Comparison of ENCODE assay signal across 14 cellular contexts in genomic region chr12:19382563-19382962, GRCh38. TPM values are rescaled to one million over a fixed set of nuclear protein-coding genes. Genes with fewer than 3 reads are reported as not detected.
A peak's percentile ranks its signal among the peaks of the same experiment; 100 is the strongest.
DNase-seq lines count a peak whose midpoint lies in the region; ATAC-seq and TF ChIP-seq lines count a peak whose summit lies in the region.
"Had no signal": no experiment of that assay in that cellular context is flagged by ENCODE, and none has a peak within 500 bp of the region (broad histone marks: within the 10 kb centered on the region; RNA-seq: fewer than 3 reads in every experiment).

No MANE protein-coding gene starts in this region.

- H4K5ac ChIP-seq in IMR-90 (ENCODE audit: low read depth, low read length), result peak overlapping the region; percentile 14; the same call in 1 of the 2 replicates

- H4K91ac ChIP-seq in IMR-90 (ENCODE audit: insufficient read depth, low read depth, low read length), result no peak overlapping the region; the same call in 1 of the 2 replicates

- peak overlapping the region; percentile 86; the same call in 1 of the 2 replicates for H2BK120ac ChIP-seq in IMR-90 (ENCODE audit: low read depth, low read length)

- H2AK9ac ChIP-seq in IMR-90 (replicated peaks; ENCODE audit: low read depth, low read length, poor library complexity), result no peak overlapping the region

- H3K9me1 ChIP-seq in IMR-90 (ENCODE audit: insufficient read depth, low read length), result peaks cover 13% of the 10 kb centered on the region

- POLR2A ChIA-PET in MCF 10A (lab: Yijun Ruan, JAX) (interaction anchor here (0.8 to 2.2 kb wide), 5 partner anchors 12 to 100 kb away, joined by 3 to 7 read pairs (median 6); no protein-coding TSS in a partner anchor), IMR-90 (lab: Charles Lee; ENCODE audit: unreplicated experiment) (no interaction called here)

- H3K23ac ChIP-seq in IMR-90 (ENCODE audit: low read depth, low read length), result peak overlapping the region; percentile 64; the same call in 1 of the 2 replicates

- H3K4me2 ChIP-seq in IMR-90 (ENCODE audit: low read depth, low read length), result no peak overlapping the region

- dilution Hi-C loops in IMR-90 (cut with HindIII; ENCODE audit: low sequenced_read_pairs, unreplicated experiment), result no loop called here

- no peaks in the 10 kb centered on the region for H3K36me3 ChIP-seq in breast epithelium
- peaks cover 6% of the 10 kb centered on the region for H3K36me3 ChIP-seq in IMR-90 (ENCODE audit: control insufficient read depth, insufficient read depth, low read length)
- H3K36me3 ChIP-seq in stomach, result peaks cover 12 to 21% (median 18%) of the 10 kb centered on the region in 4 donors

- no peak overlapping the region for H3K4me3 Mint-ChIP-seq in MCF 10A (ENCODE audit: unreplicated experiment)
- H3K4me3 Mint-ChIP-seq: activated CD4-positive, alpha-beta T cell treated with anti-CD3 and anti-CD28 coated beads, Interleukin-2, amount 10 ng/mL, durations not matched to agents 24 days and 14 days; B cell had no signal

- H3K79me1 ChIP-seq in IMR-90 (ENCODE audit: low read depth in 1 of 2, low read length in 2 of 2), result 0 out of 4 replicates have a peak, but pooled peaks cover 0 to 3% of the 10 kb centered on the region in 2 experiments

- TF ChIP-seq EP300 in stomach (IDR thresholded peaks at IDR 0.05), result no peak

- H3K4me1 Mint-ChIP-seq in MCF 10A (ENCODE audit: insufficient read depth, unreplicated experiment), result no peaks in the 10 kb centered on the region
- H3K4me1 Mint-ChIP-seq: B cell had no signal

- H3K4me3 ChIP-seq in breast epithelium (no peak overlapping the region), IMR-90 (ENCODE audit: insufficient read depth, low read depth, low read length) (no peak overlapping the region), epithelial cell of esophagus (ENCODE audit: low read length) (no peak overlapping the region), stomach (no peak overlapping the region)

- H2BK20ac ChIP-seq in IMR-90 (ENCODE audit: low read depth, low read length), result peak overlapping the region; percentile 82; the same call in 1 of the 2 replicates

- BruUV-seq in MCF 10A (replicated peaks; lab: Mats Ljungman, UMichigan) (TSS peak; percentile 13), IMR-90 (replicated peaks; lab: Mats Ljungman, UMichigan) (no TSS peak)

- peaks cover 23% of the 10 kb centered on the region for H3K36me3 Mint-ChIP-seq in MCF 10A (ENCODE audit: insufficient read depth, unreplicated experiment)

- TF ChIP-seq RAD21 in IMR-90 (IDR thresholded peaks at IDR 0.05; ENCODE audit: low read length), result no peak

- peak overlapping the region; percentile 57 for H3K18ac ChIP-seq in IMR-90 (ENCODE audit: low read depth, low read length)

- TF ChIP-seq CTCF in MCF 10A (IDR thresholded peaks at IDR 0.05; ENCODE audit: unreplicated experiment), result no peak
- no peak for TF ChIP-seq CTCF in breast epithelium (IDR thresholded peaks at IDR 0.05)
- no peak for TF ChIP-seq CTCF in IMR-90 (conservative IDR thresholded peaks at IDR 0.05; ENCODE audit: low read depth, low read length)
- TF ChIP-seq CTCF in epithelial cell of esophagus (IDR thresholded peaks at IDR 0.05; ENCODE audit: insufficient read depth, low read depth, low read length, missing control alignments), result no peak
- no peak for TF ChIP-seq CTCF in stomach (IDR thresholded peaks at IDR 0.05)

- in situ Hi-C loops in IMR-90 (cut with MboI; ENCODE audit: low sequenced_read_pairs), result no loop called here

- no peaks in the 10 kb centered on the region for H4K20me1 ChIP-seq in IMR-90 (ENCODE audit: insufficient read depth, low read length)

- H3K4me1 ChIP-seq in breast epithelium (no peaks in the 10 kb centered on the region), IMR-90 (ENCODE audit: control insufficient read depth, insufficient read depth, low read length) (peaks cover 7% of the 10 kb centered on the region), stomach (peaks cover 0 to 6% (median 2%) of the 10 kb centered on the region in 4 donors)

- no peak for ATAC-seq in IMR-90 (ENCODE audit: low read depth)
- ATAC-seq in HG03039 (IDR thresholded peaks at IDR 0.05; ENCODE audit: unreplicated experiment), result no peak
- no peak for ATAC-seq in HG02759 (IDR thresholded peaks at IDR 0.05; ENCODE audit: unreplicated experiment)

- no peak for TF ChIP-seq POLR2A in breast epithelium (IDR thresholded peaks at IDR 0.05)
- no peak for TF ChIP-seq POLR2A in IMR-90 (IDR thresholded peaks at IDR 0.05; ENCODE audit: low read depth, low read length)
- no peak for TF ChIP-seq POLR2A in stomach (IDR thresholded peaks at IDR 0.05)

- peak overlapping the region; percentile 46 for H3K27ac Mint-ChIP-seq in MCF 10A (ENCODE audit: low read depth, unreplicated experiment)
- H3K27ac Mint-ChIP-seq: B cell had no signal

- peak overlapping the region; percentile 75 for H3K4ac ChIP-seq in IMR-90 (ENCODE audit: low read depth, low read length)

- DNase-seq in MCF 10A (ENCODE audit: unreplicated experiment) (no peak), breast epithelium (ENCODE audit: low spot score in 2 of 2) (no peak), IMR-90 (no peak), epithelial cell of esophagus (ENCODE audit: low read depth) (peak; percentile 27), stomach (peak; percentile 7), NCI-H2196 treated with DMSO at 0.1 percent for 48 hours (lab: John Stamatoyannopoulos, UW; ENCODE audit: unreplicated experiment) (no peak)
- DNase-seq: activated gamma-delta T cell treated with Interleukin-2 at 50 U/mL for 16 hours; effector memory CD4-positive, alpha-beta T cell; NCI-H2029; small intestine had no signal

- peak overlapping the region; percentile 50 for H2BK5ac ChIP-seq in IMR-90 (ENCODE audit: low read depth, low read length, poor library complexity, severe bottlenecking)

- H2AK5ac ChIP-seq in IMR-90 (ENCODE audit: low read depth, low read length), result peak overlapping the region; percentile 70

- CTCF ChIA-PET in MCF 10A (lab: Yijun Ruan, JAX), result interaction anchor here (0.7 to 1.1 kb wide), 2 partner anchors 16 to 49 kb away, joined by 4 to 5 read pairs; no protein-coding TSS in a partner anchor
- CTCF ChIA-PET in IMR-90 (lab: Yijun Ruan, JAX), result no interaction called here

- no peaks in the 10 kb centered on the region for H3K9me3 Mint-ChIP-seq in MCF 10A (ENCODE audit: unreplicated experiment)
- H3K9me3 Mint-ChIP-seq: activated CD4-positive, alpha-beta T cell treated with anti-CD3 and anti-CD28 coated beads, Interleukin-2, amount 10 ng/mL, durations not matched to agents 24 days and 14 days had no signal

- H3K27me3 ChIP-seq in breast epithelium (no peaks in the 10 kb centered on the region), IMR-90 (ENCODE audit: control insufficient read depth, insufficient read depth, low read length) (no peaks in the 10 kb centered on the region), stomach (no peaks in the 10 kb centered on the region)

- H3K14ac ChIP-seq in IMR-90 (replicated peaks; ENCODE audit: low read depth, low read length), result peak overlapping the region; percentile 85

- peak overlapping the region; percentile 31 to 44; a peak in 1 of 4 replicates for H4K8ac ChIP-seq in IMR-90 (ENCODE audit: low read depth in 2 of 2, low read length in 2 of 2)

- WGBS in IMR-90 (ENCODE audit: extremely low coverage in 2 of 2, insufficient read length in 1 of 2), 2 experiments, result 80% methylated on average over 1 of the region's 9 CpGs; no CpG with 5 or more reads in 1 of the 2 experiments
- 84 to 91% (median 90%) methylated on average over 9 of the region's 9 CpGs for WGBS in stomach, 5 donors

- H3K56ac ChIP-seq in IMR-90 (ENCODE audit: extremely low read depth, insufficient read depth, low read length), result 0 out of 2 replicates have a peak overlapping the region, but pooled peaks have one; percentile 47

- intact Hi-C loops in MCF 10A (cut with micrococcal nuclease) (no loop called here), breast epithelium (cut with DNase I; ENCODE audit: low total_unique reads) (no loop called here), IMR-90 (cut with micrococcal nuclease) (no loop called here), stomach (cut with DNase I; ENCODE audit: low total_unique reads) (no loop called here)

- peak overlapping the region; percentile 96; the same call in 2 of the 3 replicates for H2BK15ac ChIP-seq in IMR-90 (ENCODE audit: low read depth, low read length)

- no peak overlapping the region for H3K9ac ChIP-seq in IMR-90 (ENCODE audit: low read depth, low read length)

- H3K27me3 Mint-ChIP-seq in MCF 10A (ENCODE audit: insufficient read depth, unreplicated experiment), result no peaks in the 10 kb centered on the region
- H3K27me3 Mint-ChIP-seq: activated CD4-positive, alpha-beta T cell treated with anti-CD3 and anti-CD28 coated beads, Interleukin-2, amount 10 ng/mL, durations not matched to agents 24 days and 14 days; B cell had no signal

- no peak overlapping the region for H3K27ac ChIP-seq in breast epithelium
- H3K27ac ChIP-seq in IMR-90 (ENCODE audit: insufficient read depth, low read length), result peak overlapping the region; percentile 11; the same call in 1 of the 2 replicates
- H3K27ac ChIP-seq in stomach, result no peak overlapping the region

- H3K9me3 ChIP-seq in breast epithelium (no peaks in the 10 kb centered on the region), IMR-90 (ENCODE audit: control insufficient read depth, insufficient read depth, low read length) (no peaks in the 10 kb centered on the region), stomach (no peaks in the 10 kb centered on the region)

- no peak overlapping the region for H2AFZ ChIP-seq in IMR-90 (replicated peaks; ENCODE audit: low read length, poor library complexity)

TF ChIP-seq in IMR-90, 13 proteins besides CTCF, POLR2A, EP300 and RAD21 (continues in another document):
- no peak for TF ChIP-seq MAZ (IDR thresholded peaks at IDR 0.05; ENCODE audit: borderline replicate concordance, low read depth, low read length)
- TF ChIP-seq SMC3 (IDR thresholded peaks at IDR 0.05; ENCODE audit: low read depth, low read length), result no peak
- no peak for TF ChIP-seq RCOR1 (IDR thresholded peaks at IDR 0.05; ENCODE audit: insufficient replicate concordance, low read length)
- TF ChIP-seq, protein P1, sequence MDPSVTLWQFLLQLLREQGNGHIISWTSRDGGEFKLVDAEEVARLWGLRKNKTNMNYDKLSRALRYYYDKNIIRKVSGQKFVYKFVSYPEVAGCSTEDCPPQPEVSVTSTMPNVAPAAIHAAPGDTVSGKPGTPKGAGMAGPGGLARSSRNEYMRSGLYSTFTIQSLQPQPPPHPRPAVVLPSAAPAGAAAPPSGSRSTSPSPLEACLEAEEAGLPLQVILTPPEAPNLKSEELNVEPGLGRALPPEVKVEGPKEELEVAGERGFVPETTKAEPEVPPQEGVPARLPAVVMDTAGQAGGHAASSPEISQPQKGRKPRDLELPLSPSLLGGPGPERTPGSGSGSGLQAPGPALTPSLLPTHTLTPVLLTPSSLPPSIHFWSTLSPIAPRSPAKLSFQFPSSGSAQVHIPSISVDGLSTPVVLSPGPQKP (IDR thresholded peaks at IDR 0.05; ENCODE audit: borderline replicate concordance, low read depth, low read length), result no peak

RNA-seq across cellular contexts. Expression of gene AEBP2, which starts 56.7 kb away (rescaled TPM):
- total RNA-seq in MCF 10A (2022) (41.0 and 49.2 TPM in 2 replicates), breast epithelium (10 to 100 TPM; 38.2 to 50.3 (median 42.0) TPM), IMR-90 (2012; rRNA removed) (21.7 and 23.6 TPM in 2 replicates), stomach (10 to 100 TPM; 24.1 to 51.8 (median 26.8) TPM)
- polyA plus RNA-seq in IMR-90 (2012; rRNA removed) (11.7 and 15.5 TPM in 2 replicates), stomach (10 to 100 TPM in 1 of 3 donors, 1 to 10 TPM in 2; 8.6 to 11.4 (median 9.3) TPM)
- 3.3 and 4.2 TPM in 2 replicates for polyA plus RNA-seq in IMR-90 (2012; cell fraction: cytosol; rRNA removed)
- polyA plus RNA-seq in IMR-90 (2012; cell fraction: nucleus; rRNA removed; ENCODE audit: low replicate concordance), result 2.8 and 13.2 TPM in 2 replicates

Comparison
In these comparisons a context has a peak if more than half of its experiments do, and no peak if none do; other contexts are left out.
1. DNase-seq: peak in epithelial cell of esophagus (single experiment) and stomach (single experiment); none in MCF 10A (single experiment), breast epithelium (0 of 2), IMR-90 (single experiment) and NCI-H2196 treated with DMSO at 0.1 percent for 48 hours (single experiment).